ENCODE assay signal across 8 cellular contexts in genomic region chr4:89110541-89110985, GRCh38. TPM values are rescaled to one million over a fixed set of nuclear protein-coding genes. Genes with fewer than 3 reads are reported as not detected.
A peak's percentile ranks its signal among the peaks of the same experiment; 100 is the strongest.
DNase-seq lines count a peak whose midpoint lies in the region; ATAC-seq and TF ChIP-seq lines count a peak whose summit lies in the region.

No MANE protein-coding gene starts in this region.

- peaks cover 36% of the 10 kb centered on the region for H3K4me1 Mint-ChIP-seq in activated T-cell treated with anti-CD3 and anti-CD28 coated beads, Interleukin-2, amount 50 U/mL, for 72 hours (ENCODE audit: low read depth)

- H3K9me3 Mint-ChIP-seq in activated T-cell treated with anti-CD3 and anti-CD28 coated beads, Interleukin-2, amount 50 U/mL, for 72 hours: peaks cover 1 to 7% of the 10 kb centered on the region in 2 donors

- no peak for ATAC-seq in activated T-cell treated with anti-CD3 and anti-CD28 coated beads, Interleukin-2, amount 50 U/mL, for 72 hours (replicated peaks in 1 of 2)

- H3K9me3 ChIP-seq in SK-N-MC (ENCODE audit: low read depth, low read length): no peaks in the 10 kb centered on the region

- H3K27ac ChIP-seq in SK-N-MC: no peak overlapping the region

- H3K4me3 Mint-ChIP-seq in activated T-cell treated with anti-CD3 and anti-CD28 coated beads, Interleukin-2, amount 50 U/mL, for 72 hours: peak overlapping the region; percentile 90 to 93

- H3K4me3 ChIP-seq in SK-N-MC (peak overlapping the region; percentile 90), fibroblast of the aortic adventitia (ENCODE audit: low read depth, low read length) (peak overlapping the region; percentile 88), retinal pigment epithelial cell (ENCODE audit: low read length) (peak overlapping the region; percentile 67)

- peaks cover 6% of the 10 kb centered on the region for H3K36me3 ChIP-seq in SK-N-MC (ENCODE audit: insufficient read depth, low read length)

- H3K27me3 Mint-ChIP-seq in activated T-cell treated with anti-CD3 and anti-CD28 coated beads, Interleukin-2, amount 50 U/mL, for 72 hours (ENCODE audit: low read depth): peaks cover 28% of the 10 kb centered on the region

- no peak for DNase-seq in activated T-cell treated with anti-CD3 and anti-CD28 coated beads, Interleukin-2, amount 50 U/mL, for 72 hours
- DNase-seq in activated T-cell treated with anti-CD3 and anti-CD28 coated beads for 4 hours (no peak), SK-N-MC (ENCODE audit: low read depth, low spot score) (no peak), fibroblast of the aortic adventitia (ENCODE audit: low read depth) (no peak), retinal pigment epithelial cell (ENCODE audit: low read depth) (no peak), HK-2 (ENCODE audit: unreplicated experiment) (no peak), SKM-1 treated with dmso at 0.1 percent for 144 hours (lab: John Stamatoyannopoulos, UW; ENCODE audit: unreplicated experiment) (no peak), A172 (ENCODE audit: low spot score) (no peak)

- H3K36me3 Mint-ChIP-seq in activated T-cell treated with anti-CD3 and anti-CD28 coated beads, Interleukin-2, amount 50 U/mL, for 72 hours (ENCODE audit: insufficient read depth in 2 of 2): peaks cover 12 to 18% of the 10 kb centered on the region in 2 donors

- peak overlapping the region; percentile 53 for H3K9ac ChIP-seq in SK-N-MC (ENCODE audit: insufficient read length)

- TF ChIP-seq CTCF in fibroblast of the aortic adventitia (IDR thresholded peaks at IDR 0.05; ENCODE audit: insufficient read depth, low read length): no peak
- TF ChIP-seq CTCF in retinal pigment epithelial cell (conservative IDR thresholded peaks at IDR 0.05; ENCODE audit: low read depth, low read length): no peak

- peak overlapping the region; percentile 44 for H3K27ac Mint-ChIP-seq in activated T-cell treated with anti-CD3 and anti-CD28 coated beads, Interleukin-2, amount 50 U/mL, for 72 hours

RNA-seq across cellular contexts. Expression of gene TIGD2, which starts 0.8 kb away (rescaled TPM):
- total RNA-seq in activated T-cell treated with anti-CD3 and anti-CD28 coated beads, Interleukin-2, amount 50 U/mL, for 72 hours: 1 to 10 TPM; 3.3 to 4.5 TPM
- 7.0 and 10.1 TPM in 2 replicates for total RNA-seq in fibroblast of the aortic adventitia (ENCODE audit: low replicate concordance)
- total RNA-seq in A172 (2014; rRNA removed; shearing (Covaris generic)): 10.2 and 16.6 TPM in 2 replicates

RNA-seq across cellular contexts. Expression of gene FAM13A, which starts 53.6 kb away (rescaled TPM):
- total RNA-seq in activated T-cell treated with anti-CD3 and anti-CD28 coated beads, Interleukin-2, amount 50 U/mL, for 72 hours: 1 to 10 TPM; 4.4 to 5.9 TPM
- 23.5 and 49.3 TPM in 2 replicates for total RNA-seq in fibroblast of the aortic adventitia (ENCODE audit: low replicate concordance)
- total RNA-seq in A172 (2014; rRNA removed; shearing (Covaris generic)): 8.0 and 9.8 TPM in 2 replicates
